29 cellular contexts compared by ENCODE assay signal in genomic region chr4:109972786-109973528, GRCh38.
DNase-seq lines count a peak whose midpoint lies in the region; ATAC-seq, FAIRE-seq and TF ChIP-seq lines count a peak whose summit lies in the region.
"Had no signal": no experiment of that assay in that cellular context is flagged by ENCODE, and none has a peak within 500 bp of the region (broad histone marks: within the 10 kb centered on the region; RNA-seq: fewer than 3 reads in every experiment).

No MANE protein-coding gene starts in this region.

- H3K9me3 ChIP-seq in HUES6 (ENCODE audit: control insufficient read depth, insufficient read depth, low read depth, low read length), result no peaks in the 10 kb centered on the region
- H3K9me3 ChIP-seq in WERI-Rb-1 (ENCODE audit: severe bottlenecking), result no peaks in the 10 kb centered on the region
- H3K9me3 ChIP-seq in iPS-20b (ENCODE audit: insufficient read depth, low read depth, low read length), result no peaks in the 10 kb centered on the region
- no peaks in the 10 kb centered on the region for H3K9me3 ChIP-seq in small intestine (ENCODE audit: control insufficient read depth, low read depth)
- H3K9me3 ChIP-seq in MG63, result no peaks in the 10 kb centered on the region
- H3K9me3 ChIP-seq in left lung, result no peaks in the 10 kb centered on the region
- H3K9me3 ChIP-seq: esophagus squamous epithelium, gastrocnemius medialis, neutrophil, testis had no signal

- peak; percentile 28 for DNase-seq in WERI-Rb-1
- peak; percentile 54 for DNase-seq in small intestine
- no peak for DNase-seq in stimulated activated CD4-positive, alpha-beta T cell treated with anti-CD3 and anti-CD28 coated beads, Interleukin-1b, Interleukin-23, amount 100 ng/mL, for 48 hours
- no peak for DNase-seq in MG63
- no peak for DNase-seq in left lung
- DNase-seq: activated CD4-positive, alpha-beta T cell treated with anti-CD3 and anti-CD28 coated beads for 4 hours; activated CD8-positive, alpha-beta memory T cell treated with anti-CD3 and anti-CD28 coated beads for 24 hours; activated gamma-delta T cell; activated naive CD8-positive, alpha-beta T cell treated with anti-CD3 and anti-CD28 coated beads, Interleukin-2, amount 10 ng/mL, durations not matched to agents 7 days and 5 days; activated T-cell treated with anti-CD3 and anti-CD28 coated beads, Interleukin-2, amount 50 U/mL, for 1 hour; caudate nucleus; EL; esophagus squamous epithelium; gastrocnemius medialis; GOT3; hippocampal formation; islet precursor cell; NCI-H446 treated with DMSO at 0.1 percent for 48 hours; stimulated activated naive CD8-positive, alpha-beta T cell treated with anti-CD3 and anti-CD28 coated beads, Interleukin-15, Interleukin-2, amounts not matched to agents 100 U/mL and 50 U/mL, for 24 hours; T-helper 2 cell; testis had no signal

- H3K27ac ChIP-seq in HUES6 (ENCODE audit: low read depth, low read length), result no peak overlapping the region
- H3K27ac ChIP-seq in WERI-Rb-1, result peak overlapping the region; percentile 4
- H3K27ac ChIP-seq in iPS-20b (ENCODE audit: low read length), result no peak overlapping the region
- H3K27ac ChIP-seq in small intestine (ENCODE audit: low read depth in 1 of 2, low read length in 1 of 2), result no peak overlapping the region
- H3K27ac ChIP-seq in left lung, result no peak overlapping the region
- H3K27ac ChIP-seq: esophagus squamous epithelium, gastrocnemius medialis, KMS-11, neutrophil, SK-N-MC, testis had no signal

- WGBS in small intestine, 3 donors, result 16 to 46% (median 23%) methylated on average over 5 of the region's 5 CpGs

- no peak for FAIRE-seq in small intestine (lab: Jason Lieb, UNC)
- FAIRE-seq: astrocyte, GM12878 had no signal

- TF ChIP-seq CTCF in WERI-Rb-1 (IDR thresholded peaks at IDR 0.05; ENCODE audit: low read depth, low read length), result no peak
- no peak for TF ChIP-seq CTCF in left lung (IDR thresholded peaks at IDR 0.05)

- H3K4me1 ChIP-seq in HUES6 (ENCODE audit: control insufficient read depth, insufficient read depth, low read length), result peaks cover 10% of the 10 kb centered on the region
- peaks cover 11% of the 10 kb centered on the region; the same call in 1 of the 2 replicates for H3K4me1 ChIP-seq in iPS-20b (ENCODE audit: insufficient read depth, low read length)
- no peaks in the 10 kb centered on the region for H3K4me1 ChIP-seq in small intestine (ENCODE audit: control insufficient read depth in 2 of 2, insufficient read depth in 1 of 2, low read depth in 1 of 2, low read length in 1 of 2)
- peaks cover 0 to 11% of the 10 kb centered on the region in 2 donors for H3K4me1 ChIP-seq in left lung
- H3K4me1 ChIP-seq: gastrocnemius medialis, testis had no signal

- no peak overlapping the region for H3K9ac ChIP-seq in HUES6 (ENCODE audit: low read length)
- no peak overlapping the region for H3K9ac ChIP-seq in iPS-20b (ENCODE audit: low read depth, low read length)
- H3K9ac ChIP-seq: KMS-11 had no signal

- ATAC-seq in SK-N-SH treated with all-trans-retinoic acid at 6 μM for 48 hours, result no peak
- no peak for ATAC-seq in left lung
- ATAC-seq: gastrocnemius medialis; GM12878; stimulated activated naive CD8-positive, alpha-beta T cell treated with anti-CD3 and anti-CD28 coated beads, Interleukin-15, Interleukin-2, amounts not matched to agents 100 U/mL and 50 U/mL, for 24 hours had no signal

- H3K36me3 ChIP-seq in HUES6 (ENCODE audit: control insufficient read depth, insufficient read depth, low read length), result no peaks in the 10 kb centered on the region
- H3K36me3 ChIP-seq in WERI-Rb-1, result no peaks in the 10 kb centered on the region
- no peaks in the 10 kb centered on the region for H3K36me3 ChIP-seq in iPS-20b (ENCODE audit: insufficient read depth, low read depth, low read length)
- no peaks in the 10 kb centered on the region for H3K36me3 ChIP-seq in small intestine (ENCODE audit: control insufficient read depth in 2 of 2, insufficient read depth in 2 of 2, low read length in 2 of 2)
- no peaks in the 10 kb centered on the region for H3K36me3 ChIP-seq in MG63
- H3K36me3 ChIP-seq in left lung, result no peaks in the 10 kb centered on the region
- H3K36me3 ChIP-seq: esophagus squamous epithelium, neutrophil had no signal

- H3K4me3 ChIP-seq in HUES6 (ENCODE audit: low read depth, low read length), result 0 out of 2 replicates have a peak overlapping the region, but pooled peaks have one; percentile 6
- peak overlapping the region; percentile 11 for H3K4me3 ChIP-seq in WERI-Rb-1 (ENCODE audit: low read depth, low read length)
- H3K4me3 ChIP-seq in iPS-20b (ENCODE audit: low read length), result peak overlapping the region; percentile 56
- no peak overlapping the region for H3K4me3 ChIP-seq in small intestine (ENCODE audit: low read depth in 1 of 2, low read length in 2 of 2)
- H3K4me3 ChIP-seq in MG63, result no peak overlapping the region
- no peak overlapping the region for H3K4me3 ChIP-seq in left lung
- H3K4me3 ChIP-seq: esophagus squamous epithelium, gastrocnemius medialis, GM12878, SK-N-MC, testis had no signal

- H3K27me3 ChIP-seq in HUES6 (ENCODE audit: control insufficient read depth, insufficient read depth, low read length) (no peaks in the 10 kb centered on the region), WERI-Rb-1 (ENCODE audit: insufficient read depth, low read depth, severe bottlenecking) (no peaks in the 10 kb centered on the region), iPS-20b (ENCODE audit: insufficient read depth, low read length) (no peaks in the 10 kb centered on the region), small intestine (ENCODE audit: control insufficient read depth in 2 of 2, insufficient read depth in 2 of 2, low read length in 2 of 2) (no peaks in the 10 kb centered on the region), MG63 (no peaks in the 10 kb centered on the region), left lung (no peaks in the 10 kb centered on the region)
- H3K27me3 ChIP-seq: esophagus squamous epithelium, gastrocnemius medialis, neutrophil, testis had no signal

- intact Hi-C loops in left lung (cut with DNase I), result no loop called here

TF ChIP-seq in SK-N-SH treated with all-trans-retinoic acid at 6 μM for 48 hours, 23 proteins besides CTCF, POLR2A, EP300 and RAD21:
- TF ChIP-seq PPARA (CRISPR knock-in tag; IDR thresholded peaks at IDR 0.05; ENCODE audit: borderline replicate concordance) (no peak), TSHZ2 (CRISPR knock-in tag; IDR thresholded peaks at IDR 0.05) (no peak), ZFP3 (CRISPR knock-in tag; IDR thresholded peaks at IDR 0.05) (no peak), SNAI2 (CRISPR knock-in tag; IDR thresholded peaks at IDR 0.05) (no peak), ISL1 (CRISPR knock-in tag; IDR thresholded peaks at IDR 0.05) (no peak), POU6F1 (CRISPR knock-in tag; IDR thresholded peaks at IDR 0.05; ENCODE audit: borderline replicate concordance, low read depth) (no peak), ZNF565 (CRISPR knock-in tag; conservative IDR thresholded peaks at IDR 0.05; ENCODE audit: low read depth) (no peak), ZNF8 (CRISPR knock-in tag; IDR thresholded peaks at IDR 0.05) (no peak)

Comparison
In these comparisons a context has a peak if more than half of its experiments do, and no peak if none do; other contexts are left out.
1. H3K4me3 ChIP-seq: peak in HUES6 (single experiment), WERI-Rb-1 (single experiment) and iPS-20b (single experiment); none in small intestine (0 of 2), MG63 (single experiment) and left lung (0 of 2).
2. DNase-seq: peak in WERI-Rb-1 (single experiment) and small intestine (single experiment); none in stimulated activated CD4-positive, alpha-beta T cell treated with anti-CD3 and anti-CD28 coated beads, Interleukin-1b, Interleukin-23, amount 100 ng/mL, for 48 hours (single experiment), MG63 (single experiment) and left lung (0 of 2).